Comparison of ENCODE assay signal across 1 cellular context in genomic region chr3:131795382-131796085, GRCh38.
TF ChIP-seq lines count a peak whose summit lies in the region.

No MANE protein-coding gene starts in this region.

TF ChIP-seq in K562, 482 proteins besides CTCF, POLR2A, EP300 and RAD21 (continued from another document and continues in another):
- peak in 1 of 2 experiments; percentile 52; a peak in 1 of 4 replicates for TF ChIP-seq ZNF318 (IDR thresholded peaks at IDR 0.05; ENCODE audit: borderline replicate concordance in 1 of 2, low read depth in 1 of 2)
- TF ChIP-seq ZNF79 (CRISPR knock-in tag; IDR thresholded peaks at IDR 0.05; ENCODE audit: low read depth): no peak
- TF ChIP-seq SNAPC5 (CRISPR knock-in tag; IDR thresholded peaks at IDR 0.05): no peak
- no peak for TF ChIP-seq CGGBP1 (CRISPR knock-in tag; IDR thresholded peaks at IDR 0.05)
- TF ChIP-seq SFPQ (IDR thresholded peaks at IDR 0.05; ENCODE audit: low read depth, low read length): no peak
- TF ChIP-seq ZNF347 (CRISPR knock-in tag; IDR thresholded peaks at IDR 0.05; ENCODE audit: low read depth): no peak
- no peak for TF ChIP-seq BRF2 (IDR thresholded peaks at IDR 0.05; ENCODE audit: borderline replicate concordance, insufficient read depth, insufficient read length)
- no peak for TF ChIP-seq CHD4 (IDR thresholded peaks at IDR 0.05; ENCODE audit: insufficient read depth, insufficient replicate concordance, low read depth, low read length, poor library complexity, severe bottlenecking)
- no peak for TF ChIP-seq TCF7L2 (IDR thresholded peaks at IDR 0.05; ENCODE audit: low read depth, low read length)
- no peak for TF ChIP-seq NFATC3 (IDR thresholded peaks at IDR 0.05)
- no peak for TF ChIP-seq ZNF75A (CRISPR knock-in tag; IDR thresholded peaks at IDR 0.05)
- no peak for TF ChIP-seq ZNF197 (CRISPR knock-in tag; IDR thresholded peaks at IDR 0.05; ENCODE audit: low read depth)
- no peak for TF ChIP-seq MAX (CRISPR knock-in tag; IDR thresholded peaks at IDR 0.05)
- no peak for TF ChIP-seq ZNF140 (CRISPR knock-in tag; IDR thresholded peaks at IDR 0.05)
- peak in 1 of 2 experiments; percentile 88; a peak in 2 of 4 replicates for TF ChIP-seq TEAD1 (CRISPR knock-in tag; IDR thresholded peaks at IDR 0.05)
- 0 out of 2 replicates have a peak, but pooled peaks have one; percentile 43 for TF ChIP-seq RNF2 (IDR thresholded peaks at IDR 0.05)
- TF ChIP-seq POLR2AphosphoS5 (IDR thresholded peaks at IDR 0.05; ENCODE audit: control insufficient read depth, insufficient read depth, low read depth, low read length): peak; percentile 44; the same call in 1 of the 2 replicates
- TF ChIP-seq ZNF511 (CRISPR knock-in tag; IDR thresholded peaks at IDR 0.05): no peak
- peak; percentile 79 for TF ChIP-seq CBFA2T3 (IDR thresholded peaks at IDR 0.05)
- peak in 1 of 2 experiments; percentile 56; a peak in 2 of 4 replicates for TF ChIP-seq MAZ (CRISPR knock-in tag; conservative IDR thresholded peaks at IDR 0.05 in 1 of 2, IDR thresholded peaks at IDR 0.05 in 1 of 2)
- TF ChIP-seq ZNF408 (CRISPR knock-in tag; IDR thresholded peaks at IDR 0.05; ENCODE audit: low read depth): no peak
- TF ChIP-seq MNT (conservative IDR thresholded peaks at IDR 0.05): no peak
- TF ChIP-seq TRIM28 (IDR thresholded peaks at IDR 0.05): no peak
- no peak for TF ChIP-seq USF2 (CRISPR knock-in tag; IDR thresholded peaks at IDR 0.05)
- no peak for TF ChIP-seq DNMT1 (IDR thresholded peaks at IDR 0.05)
- TF ChIP-seq MEF2A (IDR thresholded peaks at IDR 0.05; ENCODE audit: control insufficient read depth, low read depth, low read length): no peak
- no peak for TF ChIP-seq ZEB2 (IDR thresholded peaks at IDR 0.05)
- no peak for TF ChIP-seq TBL1XR1 (IDR thresholded peaks at IDR 0.05; ENCODE audit: low read length in 2 of 2)
- no peak for TF ChIP-seq FOXA1 (IDR thresholded peaks at IDR 0.05; ENCODE audit: borderline replicate concordance)
- no peak for TF ChIP-seq ADNP (tag; IDR thresholded peaks at IDR 0.05)
- no peak for TF ChIP-seq ZFP1 (CRISPR knock-in tag; IDR thresholded peaks at IDR 0.05)
- TF ChIP-seq SMARCE1 (IDR thresholded peaks at IDR 0.05): peak; percentile 79; the same call in 1 of the 2 replicates
- TF ChIP-seq HBP1 (CRISPR knock-in tag; IDR thresholded peaks at IDR 0.05): no peak
- TF ChIP-seq ZNF121 (CRISPR knock-in tag; conservative IDR thresholded peaks at IDR 0.05): no peak
- TF ChIP-seq MTA2 (IDR thresholded peaks at IDR 0.05; ENCODE audit: low read depth): peak; percentile 72
- no peak for TF ChIP-seq ZNF444 (CRISPR knock-in tag; IDR thresholded peaks at IDR 0.05)
- no peak for TF ChIP-seq BMI1 (IDR thresholded peaks at IDR 0.05; ENCODE audit: low read length)
- no peak for TF ChIP-seq MBD1 (CRISPR knock-in tag; IDR thresholded peaks at IDR 0.05)
- TF ChIP-seq BRD4 (IDR thresholded peaks at IDR 0.05): no peak
- no peak for TF ChIP-seq ZNF696 (CRISPR knock-in tag; conservative IDR thresholded peaks at IDR 0.05)
- TF ChIP-seq SAFB2 (IDR thresholded peaks at IDR 0.05; ENCODE audit: borderline replicate concordance, low read depth, low read length, severe bottlenecking): no peak
- TF ChIP-seq ZNF589 (CRISPR knock-in tag; IDR thresholded peaks at IDR 0.05; ENCODE audit: low read depth): no peak
- no peak for TF ChIP-seq FOXP1 (CRISPR knock-in tag; IDR thresholded peaks at IDR 0.05)
- no peak for TF ChIP-seq ATF6 (CRISPR knock-in tag; IDR thresholded peaks at IDR 0.05)
